3 cellular contexts compared by ENCODE assay signal in genomic region chr6:137545073-137545472, GRCh38.
TF ChIP-seq lines count a peak whose summit lies in the region.

No MANE protein-coding gene starts in this region.

TF ChIP-seq in HepG2, 621 proteins besides CTCF, POLR2A, EP300 and RAD21:
- TF ChIP-seq, protein P1, sequence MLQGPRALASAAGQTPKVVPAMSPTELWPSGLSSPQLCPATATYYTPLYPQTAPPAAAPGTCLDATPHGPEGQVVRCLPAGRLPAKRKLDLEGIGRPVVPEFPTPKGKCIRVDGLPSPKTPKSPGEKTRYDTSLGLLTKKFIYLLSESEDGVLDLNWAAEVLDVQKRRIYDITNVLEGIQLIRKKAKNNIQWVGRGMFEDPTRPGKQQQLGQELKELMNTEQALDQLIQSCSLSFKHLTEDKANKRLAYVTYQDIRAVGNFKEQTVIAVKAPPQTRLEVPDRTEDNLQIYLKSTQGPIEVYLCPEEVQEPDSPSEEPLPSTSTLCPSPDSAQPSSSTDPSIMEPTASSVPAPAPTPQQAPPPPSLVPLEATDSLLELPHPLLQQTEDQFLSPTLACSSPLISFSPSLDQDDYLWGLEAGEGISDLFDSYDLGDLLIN (CRISPR knock-in tag; IDR thresholded peaks at IDR 0.05; ENCODE audit: borderline replicate concordance) = no peak
- TF ChIP-seq PHF5A (CRISPR knock-in tag; IDR thresholded peaks at IDR 0.05; ENCODE audit: low read depth, unreplicated experiment) = no peak
- TF ChIP-seq CREB1 (IDR thresholded peaks at IDR 0.05) = peak; percentile 53
- TF ChIP-seq CREB1 (CRISPR knock-in tag; IDR thresholded peaks at IDR 0.05) = no peak
- TF ChIP-seq TAF15 (IDR thresholded peaks at IDR 0.05; ENCODE audit: low read depth, low read length, poor library complexity, severe bottlenecking) = no peak

TF ChIP-seq in K562, 482 proteins besides CTCF, POLR2A, EP300 and RAD21:
- TF ChIP-seq ZFP1 (CRISPR knock-in tag; IDR thresholded peaks at IDR 0.05) (no peak), ZNF24 (IDR thresholded peaks at IDR 0.05) (peak; percentile 57; the same call in 1 of the 2 replicates)

TF ChIP-seq in H1, 55 proteins besides CTCF, POLR2A, EP300 and RAD21:
- TF ChIP-seq TAF1 (IDR thresholded peaks at IDR 0.05; ENCODE audit: low read depth, low read length) (no peak), GTF2F1 (IDR thresholded peaks at IDR 0.05; ENCODE audit: borderline replicate concordance, low read depth, low read length) (no peak), SIN3A (conservative IDR thresholded peaks at IDR 0.05 in 1 of 2, IDR thresholded peaks at IDR 0.05 in 1 of 2; ENCODE audit: low read depth in 1 of 2, low read length in 2 of 2) (no peak), RNF2 (IDR thresholded peaks at IDR 0.05; ENCODE audit: borderline replicate concordance, low read depth, low read length, missing control alignments, poor library complexity, severe bottlenecking) (no peak), PHF8 (conservative IDR thresholded peaks at IDR 0.05; ENCODE audit: low read depth, low read length) (no peak), TEAD4 (IDR thresholded peaks at IDR 0.05; ENCODE audit: low read depth, low read length) (no peak), EGR1 (IDR thresholded peaks at IDR 0.05; ENCODE audit: borderline replicate concordance, low read depth, low read length) (no peak), JUN (IDR thresholded peaks at IDR 0.05; ENCODE audit: low read depth, low read length) (no peak), USF2 (IDR thresholded peaks at IDR 0.05; ENCODE audit: low read length) (no peak), NRF1 (IDR thresholded peaks at IDR 0.05; ENCODE audit: low read depth, low read length) (no peak), YY1 (IDR thresholded peaks at IDR 0.05; ENCODE audit: low read depth, low read length) (no peak), KDM1A (IDR thresholded peaks at IDR 0.05; ENCODE audit: borderline replicate concordance, low read length) (no peak), CHD1 (IDR thresholded peaks at IDR 0.05; ENCODE audit: low read depth, low read length) (no peak)
